In the genomic region with DNA sequence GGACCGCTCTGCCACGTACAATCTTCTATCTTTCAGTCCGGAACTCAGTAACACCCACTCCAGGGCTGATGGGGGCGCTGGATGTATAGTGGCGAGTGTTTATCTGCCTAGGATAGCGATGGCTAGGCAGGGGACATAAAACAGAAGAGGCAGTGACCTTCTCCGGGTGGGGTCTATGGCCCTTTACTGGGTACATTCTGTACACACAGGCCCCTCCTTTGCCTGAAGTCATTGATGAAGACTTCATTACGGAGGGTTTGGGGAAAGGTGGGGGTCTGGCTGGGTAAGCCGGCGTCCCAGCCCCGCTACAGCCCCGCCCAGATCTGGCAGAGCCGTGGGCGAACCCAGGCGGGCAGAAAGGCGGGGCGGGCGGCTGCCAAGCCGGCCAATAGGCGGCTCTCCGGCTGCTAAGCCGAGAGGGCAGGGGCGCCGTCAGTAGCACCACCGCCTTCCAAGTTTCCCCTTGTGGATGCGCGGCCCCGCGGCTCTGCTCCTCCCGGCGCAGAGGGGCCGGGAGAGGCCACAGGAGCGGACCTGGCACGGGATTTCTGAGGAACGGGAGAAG, we compare ENCODE assay signal across 9 cellular contexts. TPM values are rescaled to one million over a fixed set of nuclear protein-coding genes. Genes with fewer than 3 reads are reported as not detected.
DNase-seq lines count a peak whose midpoint lies in the region; ATAC-seq, FAIRE-seq and TF ChIP-seq lines count a peak whose summit lies in the region.
"Had no signal": no experiment of that assay in that cellular context is flagged by ENCODE, and none has a peak within 500 bp of the region (broad histone marks: within the 10 kb centered on the region; RNA-seq: fewer than 3 reads in every experiment).

Gene CHST7, plus strand, starts transcription at position 435 of the 565 bp plus-strand sequence. CDS start 167 bp downstream, outside the sequence.

- H3K27ac Mint-ChIP-seq in activated B cell treated with CpG ODN at 0.5 μM for 24 hours: peak within 1 kb of the TSS; percentile 91

- CTCF ChIA-PET in activated B cell treated with CpG ODN at 0.5 μM for 24 hours (lab: Charles Lee): interaction anchor here (1.1 to 1.9 kb wide), 4 partner anchors 11 to 223 kb away, joined by 3 to 15 read pairs (median 6); no protein-coding TSS in a partner anchor

- POLR2A ChIA-PET in activated B cell treated with CpG ODN at 0.5 μM for 24 hours (lab: Charles Lee): interaction anchor here (1.0 to 3.5 kb wide), 5 partner anchors 11 to 185 kb away, joined by 3 to 46 read pairs (median 4); no protein-coding TSS in a partner anchor

- peaks cover 18% of the 10 kb centered on the region for H3K36me3 Mint-ChIP-seq in activated B cell treated with CpG ODN at 0.5 μM for 24 hours (ENCODE audit: low read depth)

- no peaks in the 10 kb centered on the region for H3K27me3 Mint-ChIP-seq in activated B cell treated with CpG ODN at 0.5 μM for 24 hours

- peak; percentile 44 for DNase-seq in NCI-H2107 treated with DMSO at 0.1 percent for 48 hours (lab: John Stamatoyannopoulos, UW; ENCODE audit: unreplicated experiment)
- DNase-seq in NCI-H2107 (lab: John Stamatoyannopoulos, UW): no peak
- DNase-seq in NCI-H2227 treated with DMSO at 0.1 percent for 48 hours (lab: John Stamatoyannopoulos, UW): peak; percentile 88
- DNase-seq in activated B cell treated with CpG ODN at 0.5 μM for 24 hours: peak; percentile 53
- DNase-seq in choroid plexus epithelial cell (ENCODE audit: low read depth): peak; percentile 67
- DNase-seq in kidney: peak; percentile 90
- peak; percentile 48 for DNase-seq in stimulated activated CD4-positive, alpha-beta T cell treated with anti-CD3 and anti-CD28 coated beads, Interleukin-1b, Interleukin-23, amount 100 ng/mL, for 48 hours

- H3K27ac ChIP-seq in kidney (ENCODE audit: low read depth in 2 of 2, low read length in 2 of 2): no peak within 1 kb of the TSS

- H3K4me1 ChIP-seq in kidney (ENCODE audit: control insufficient read depth in 1 of 2, insufficient read depth in 1 of 2, low read depth in 1 of 2, low read length in 2 of 2): no peaks in the 10 kb centered on the region

- H3K4me1 Mint-ChIP-seq in activated B cell treated with CpG ODN at 0.5 μM for 24 hours: peaks cover 49% of the 10 kb centered on the region

- no peak within 1 kb of the TSS for H3K9ac ChIP-seq in kidney (ENCODE audit: low read length in 2 of 2)

- FAIRE-seq in kidney (lab: Jason Lieb, UNC): no peak
- FAIRE-seq: G401.6 had no signal

- no peaks in the 10 kb centered on the region for H3K36me3 ChIP-seq in kidney (ENCODE audit: control insufficient read depth in 1 of 2, insufficient read depth in 2 of 2, low read length in 2 of 2)

- H3K9me3 Mint-ChIP-seq in activated B cell treated with CpG ODN at 0.5 μM for 24 hours: no peaks in the 10 kb centered on the region

- peak; percentile 33 for ATAC-seq in HG02981 (IDR thresholded peaks at IDR 0.05; ENCODE audit: unreplicated experiment)
- peak; percentile 65 for ATAC-seq in activated B cell treated with CpG ODN at 0.5 μM for 24 hours (ENCODE audit: low read depth)

- H3K9me3 ChIP-seq in kidney (ENCODE audit: control insufficient read depth in 1 of 2, low read length in 2 of 2): no peaks in the 10 kb centered on the region

- TF ChIP-seq CTCF in activated B cell treated with CpG ODN at 0.5 μM for 24 hours (IDR thresholded peaks at IDR 0.05): no peak
- TF ChIP-seq CTCF in choroid plexus epithelial cell (conservative IDR thresholded peaks at IDR 0.05; ENCODE audit: low read depth, low read length): peak; percentile 54
- no peak for TF ChIP-seq CTCF in kidney (IDR thresholded peaks at IDR 0.05; ENCODE audit: borderline replicate concordance, extremely low read depth, insufficient read depth)

- intact Hi-C loops in activated B cell treated with CpG ODN at 0.5 μM for 24 hours (cut with micrococcal nuclease) (loop anchor here (1.0 to 5.0 kb wide), 6 partner anchors 54 to 394 kb away; partner anchors contain the start of gene SLC9A7), kidney (cut with DNase I) (no loop called here)

- H3K4me3 ChIP-seq in choroid plexus epithelial cell (ENCODE audit: low read depth, low read length) (peak within 1 kb of the TSS; percentile 63), kidney (ENCODE audit: low read length in 2 of 2) (peak within 1 kb of the TSS; percentile 51 to 56)

- H3K4me3 Mint-ChIP-seq in activated B cell treated with CpG ODN at 0.5 μM for 24 hours: peak within 1 kb of the TSS; percentile 85

RNA-seq across cellular contexts. Expression of gene CHST7, which starts in this region (rescaled TPM):
- total RNA-seq in activated B cell treated with CpG ODN at 0.5 μM for 24 hours (6.3 and 7.5 TPM in 2 replicates), kidney (9.0 TPM)
- 2.0 TPM for polyA plus RNA-seq in kidney (ENCODE audit: insufficient read depth, low read depth, low replicate concordance)
